ENCODE assay signal across 1 cellular context in genomic region chr10:11304906-11305585, GRCh38.
TF ChIP-seq lines count a peak whose summit lies in the region.

No MANE protein-coding gene starts in this region.

TF ChIP-seq in SK-N-SH treated with all-trans-retinoic acid at 6 μM for 48 hours, 23 proteins besides CTCF, POLR2A, EP300 and RAD21 (continued from another document):
- TF ChIP-seq TSHZ2 (CRISPR knock-in tag; IDR thresholded peaks at IDR 0.05): no peak
